Comparison of ENCODE assay signal across 21 cellular contexts in genomic region chr19:5918463-5919079, GRCh38. TPM values are rescaled to one million over a fixed set of nuclear protein-coding genes. Genes with fewer than 3 reads are reported as not detected.
DNase-seq lines count a peak whose midpoint lies in the region; ATAC-seq, FAIRE-seq and TF ChIP-seq lines count a peak whose summit lies in the region.
"Had no signal": no experiment of that assay in that cellular context is flagged by ENCODE, and none has a peak within 500 bp of the region (broad histone marks: within the 10 kb centered on the region; RNA-seq: fewer than 3 reads in every experiment).

No MANE protein-coding gene starts in this region.

- no peak overlapping the region for H3K4me3 Mint-ChIP-seq in neural progenitor cell
- H3K4me3 Mint-ChIP-seq: CD4-positive, alpha-beta T cell had no signal

- no peak overlapping the region for H3K18ac ChIP-seq in IMR-90 (ENCODE audit: low read depth, low read length)

- peak overlapping the region; percentile 28 for H2AK9ac ChIP-seq in IMR-90 (replicated peaks; ENCODE audit: low read depth, low read length, poor library complexity)

- in situ Hi-C loops in IMR-90 (cut with MboI; ENCODE audit: low sequenced_read_pairs) (no loop called here), K562 (cut with MboI) (no loop called here)

- H3K27ac ChIP-seq in HEK293 (ENCODE audit: extremely low read depth, low read depth, low read length) (no peak overlapping the region), IMR-90 (ENCODE audit: insufficient read depth, low read length) (no peak overlapping the region), K562 (ENCODE audit: extremely low read depth, low read depth, low read length) (no peak overlapping the region), sigmoid colon (no peak overlapping the region), neural progenitor cell (no peak overlapping the region)
- H3K27ac ChIP-seq: GM23248 had no signal

- H3K27ac Mint-ChIP-seq in neural progenitor cell: no peak overlapping the region
- H3K27ac Mint-ChIP-seq: CD4-positive, alpha-beta T cell had no signal

- TF ChIP-seq RAD21 in IMR-90 (IDR thresholded peaks at IDR 0.05; ENCODE audit: low read length) (no peak), K562 (CRISPR knock-in tag; conservative IDR thresholded peaks at IDR 0.05 in 1 of 2, IDR thresholded peaks at IDR 0.05 in 1 of 2) (no peak)

- H3K27me3 Mint-ChIP-seq in neural progenitor cell (ENCODE audit: insufficient read depth, low read depth): peaks cover 4% of the 10 kb centered on the region
- H3K27me3 Mint-ChIP-seq: CD4-positive, alpha-beta T cell had no signal

- H4K8ac ChIP-seq in IMR-90 (ENCODE audit: low read depth in 2 of 2, low read length in 2 of 2): no peak overlapping the region

- no peak for FAIRE-seq in K562 (lab: Jason Lieb, UNC)
- FAIRE-seq: A204.1, D721Med, G401.6, GM12891, GM18507, HTR-8/SVneo had no signal

- H3K36me3 Mint-ChIP-seq in neural progenitor cell: peaks cover 6% of the 10 kb centered on the region

- H4K91ac ChIP-seq in IMR-90 (ENCODE audit: insufficient read depth, low read depth, low read length): no peak overlapping the region

- H3K56ac ChIP-seq in IMR-90 (ENCODE audit: extremely low read depth, insufficient read depth, low read length): no peak overlapping the region

- no peak overlapping the region for H3K4me3 ChIP-seq in HEK293 (ENCODE audit: low read depth, low read length)
- H3K4me3 ChIP-seq in IMR-90 (ENCODE audit: insufficient read depth, low read depth, low read length): no peak overlapping the region
- H3K4me3 ChIP-seq in K562: no peak overlapping the region
- no peak overlapping the region for H3K4me3 ChIP-seq in sigmoid colon
- no peak overlapping the region for H3K4me3 ChIP-seq in neural progenitor cell
- H3K4me3 ChIP-seq: GM23248, HAP-1 had no signal

- dilution Hi-C loops in IMR-90 (cut with HindIII; ENCODE audit: low sequenced_read_pairs, unreplicated experiment): no loop called here

- no peaks in the 10 kb centered on the region for H3K4me1 Mint-ChIP-seq in neural progenitor cell

- H3K4me2 ChIP-seq in IMR-90 (ENCODE audit: low read depth, low read length) (no peak overlapping the region), K562 (ENCODE audit: insufficient read depth, low read length) (no peak overlapping the region), neural progenitor cell (no peak overlapping the region)

- peaks cover 4% of the 10 kb centered on the region; the same call in 1 of the 2 replicates for H4K20me1 ChIP-seq in IMR-90 (ENCODE audit: insufficient read depth, low read length)
- H4K20me1 ChIP-seq in K562 (replicated peaks; ENCODE audit: control insufficient read depth, insufficient read depth, low read length): no peaks in the 10 kb centered on the region
- peaks cover 3% of the 10 kb centered on the region for H4K20me1 ChIP-seq in neural progenitor cell (ENCODE audit: low read depth)

- H3K9me3 ChIP-seq in HEK293 (ENCODE audit: control insufficient read depth, insufficient read depth, low read depth, low read length) (no peaks in the 10 kb centered on the region), IMR-90 (ENCODE audit: control insufficient read depth, insufficient read depth, low read length) (no peaks in the 10 kb centered on the region), K562 (replicated peaks; ENCODE audit: control insufficient read depth, insufficient read depth, low read depth, low read length) (no peaks in the 10 kb centered on the region), sigmoid colon (no peaks in the 10 kb centered on the region), neural progenitor cell (ENCODE audit: low read depth) (no peaks in the 10 kb centered on the region)
- H3K9me3 ChIP-seq: BE2C, Caco-2, HAP-1 had no signal

- peaks cover 0 to 8% of the 10 kb centered on the region in 2 experiments; a peak in 1 of 4 replicates for H3K79me1 ChIP-seq in IMR-90 (ENCODE audit: low read depth in 1 of 2, low read length in 2 of 2)

- TF ChIP-seq POLR2A in IMR-90 (IDR thresholded peaks at IDR 0.05; ENCODE audit: low read depth, low read length): no peak
- TF ChIP-seq POLR2A in K562 (conservative IDR thresholded peaks at IDR 0.05): no peak
- TF ChIP-seq POLR2A in sigmoid colon (IDR thresholded peaks at IDR 0.05): no peak

- no peak overlapping the region for H3K4ac ChIP-seq in IMR-90 (ENCODE audit: low read depth, low read length)

- no peak overlapping the region for H2BK15ac ChIP-seq in IMR-90 (ENCODE audit: low read depth, low read length)

- H3K36me3 ChIP-seq in HEK293 (ENCODE audit: control insufficient read depth in 2 of 2, insufficient read depth in 1 of 2, low read length in 2 of 2) (peaks cover 20 to 83% of the 10 kb centered on the region in 2 experiments; a peak in 2 of 3 replicates), IMR-90 (ENCODE audit: control insufficient read depth, insufficient read depth, low read length) (peaks cover 79% of the 10 kb centered on the region), K562 (ENCODE audit: control insufficient read depth, insufficient read depth, low read length) (peaks cover 79% of the 10 kb centered on the region; the same call in 1 of the 3 replicates), sigmoid colon (peaks cover 49 to 90% (median 68%) of the 10 kb centered on the region in 4 donors), neural progenitor cell (no peaks in the 10 kb centered on the region)

- POLR2A ChIA-PET in HEK293 (lab: Yijun Ruan, JAX) (no interaction called here), IMR-90 (lab: Charles Lee; ENCODE audit: unreplicated experiment) (no interaction called here), K562 (lab: Yijun Ruan, JAX) (interaction anchor here (1.2 kb wide), 1 partner anchor 15 kb away, joined by 3 read pairs; the partner anchor contains the start of gene NDUFA11)

- no peak overlapping the region for H2BK120ac ChIP-seq in IMR-90 (ENCODE audit: low read depth, low read length)

- no peaks in the 10 kb centered on the region for H3F3A ChIP-seq in neural progenitor cell (ENCODE audit: low read depth)

- H3K4me1 ChIP-seq in HEK293 (ENCODE audit: control insufficient read depth, insufficient read depth, low read length) (no peaks in the 10 kb centered on the region), IMR-90 (ENCODE audit: control insufficient read depth, insufficient read depth, low read length) (peaks cover 11% of the 10 kb centered on the region), K562 (replicated peaks in 1 of 2; ENCODE audit: control insufficient read depth in 2 of 2, insufficient read depth in 2 of 2, low read length in 2 of 2) (peaks cover 0 to 15% of the 10 kb centered on the region in 2 experiments; a peak in 2 of 5 replicates), sigmoid colon (peaks cover 3 to 22% (median 20%) of the 10 kb centered on the region in 4 donors), neural progenitor cell (no peaks in the 10 kb centered on the region)
- H3K4me1 ChIP-seq: HAP-1 had no signal

- H2AFZ ChIP-seq in IMR-90 (replicated peaks; ENCODE audit: low read length, poor library complexity): no peak overlapping the region
- H2AFZ ChIP-seq in K562 (ENCODE audit: low read depth, low read length): no peak overlapping the region
- H2AFZ ChIP-seq in neural progenitor cell (replicated peaks): no peak overlapping the region
- H2AFZ ChIP-seq: GM23248 had no signal

- no peak overlapping the region for H2AK5ac ChIP-seq in IMR-90 (ENCODE audit: low read depth, low read length)

- H3K27me3 ChIP-seq in IMR-90 (ENCODE audit: control insufficient read depth, insufficient read depth, low read length): no peaks in the 10 kb centered on the region
- no peaks in the 10 kb centered on the region for H3K27me3 ChIP-seq in K562 (ENCODE audit: control insufficient read depth in 2 of 2, insufficient read depth in 2 of 2, low read length in 2 of 2)
- no peaks in the 10 kb centered on the region for H3K27me3 ChIP-seq in sigmoid colon
- H3K27me3 ChIP-seq in neural progenitor cell: no peaks in the 10 kb centered on the region
- H3K27me3 ChIP-seq: BE2C had no signal

- no peak for DNase-seq in IMR-90
- DNase-seq in K562 (ENCODE audit: extremely low read depth in 1 of 4, low spot score in 3 of 4): no peak
- DNase-seq in sigmoid colon: peak; percentile 68
- DNase-seq in neural progenitor cell (ENCODE audit: low spot score): no peak
- no peak for DNase-seq in stimulated activated CD4-positive, alpha-beta T cell treated with anti-CD3 and anti-CD28 coated beads, Interleukin-4, amount 100 ng/mL, for 4 hours
- DNase-seq: ACHN; BE2C; C1 segment of cervical spinal cord; Caco-2; CD4-positive, alpha-beta T cell; GM23248 had no signal

- no peak overlapping the region for H4K5ac ChIP-seq in IMR-90 (ENCODE audit: low read depth, low read length)

- TF ChIP-seq EP300 in K562 (IDR thresholded peaks at IDR 0.05; ENCODE audit: low read length): no peak
- TF ChIP-seq EP300 in sigmoid colon (IDR thresholded peaks at IDR 0.05): no peak

- H2BK5ac ChIP-seq in IMR-90 (ENCODE audit: low read depth, low read length, poor library complexity, severe bottlenecking): no peak overlapping the region

- ATAC-seq in IMR-90 (ENCODE audit: low read depth): no peak
- no peak for ATAC-seq in K562
- no peak for ATAC-seq in GM18498 (IDR thresholded peaks at IDR 0.05; ENCODE audit: unreplicated experiment)

- no peak overlapping the region for H3K14ac ChIP-seq in IMR-90 (replicated peaks; ENCODE audit: low read depth, low read length)

- TF ChIP-seq CTCF in HEK293 (tag by site-specific recombination; IDR thresholded peaks at IDR 0.05): no peak
- no peak for TF ChIP-seq CTCF in IMR-90 (conservative IDR thresholded peaks at IDR 0.05; ENCODE audit: low read depth, low read length)
- no peak for TF ChIP-seq CTCF in K562 (IDR thresholded peaks at IDR 0.05 in 2 of 3, conservative IDR thresholded peaks at IDR 0.05 in 1 of 3; ENCODE audit: insufficient read depth in 2 of 3, low read depth in 1 of 3, low read length in 3 of 3)
- no peak for TF ChIP-seq CTCF in sigmoid colon (IDR thresholded peaks at IDR 0.05)
- no peak for TF ChIP-seq CTCF in neural progenitor cell (IDR thresholded peaks at IDR 0.05)

- no peaks in the 10 kb centered on the region for H3K9me3 Mint-ChIP-seq in neural progenitor cell
- H3K9me3 Mint-ChIP-seq: CD4-positive, alpha-beta T cell had no signal

- BruUV-seq in IMR-90 (replicated peaks; lab: Mats Ljungman, UMichigan) (no TSS peak), K562 (replicated peaks; lab: Mats Ljungman, UMichigan) (no TSS peak)

- H2BK20ac ChIP-seq in IMR-90 (ENCODE audit: low read depth, low read length): no peak overlapping the region

- H3K9ac ChIP-seq in IMR-90 (ENCODE audit: low read depth, low read length): no peak overlapping the region
- H3K9ac ChIP-seq in K562 (ENCODE audit: insufficient read depth in 1 of 2, low read depth in 2 of 2, low read length in 2 of 2): peak overlapping the region in 1 of 2 experiments; percentile 58; a peak in 1 of 4 replicates
- no peak overlapping the region for H3K9ac ChIP-seq in neural progenitor cell
- H3K9ac ChIP-seq: GM23248 had no signal

- no peaks in the 10 kb centered on the region for H3K9me1 ChIP-seq in IMR-90 (ENCODE audit: insufficient read depth, low read length)
- no peaks in the 10 kb centered on the region for H3K9me1 ChIP-seq in K562 (ENCODE audit: control insufficient read depth, insufficient read depth, low read length)

- H3K23ac ChIP-seq in IMR-90 (ENCODE audit: low read depth, low read length): no peak overlapping the region

- H3K79me2 ChIP-seq in K562 (ENCODE audit: control insufficient read depth, insufficient read depth, low read length) (no peaks in the 10 kb centered on the region), neural progenitor cell (ENCODE audit: low read depth) (no peaks in the 10 kb centered on the region)

- CTCF ChIA-PET in HEK293 (lab: Yijun Ruan, JAX): interaction anchor here (0.5 kb wide), 2 partner anchors 102 to 1234 kb away, joined by 3 to 5 read pairs; no protein-coding TSS in a partner anchor
- CTCF ChIA-PET in IMR-90 (lab: Yijun Ruan, JAX): interaction anchor here (0.6 kb wide), 1 partner anchor 9 kb away, joined by 4 read pairs; no protein-coding TSS in a partner anchor
- CTCF ChIA-PET in K562 (lab: Yijun Ruan, JAX; ENCODE audit: low intra/inter-chr PET ratio): no interaction called here

- WGBS in IMR-90 (ENCODE audit: extremely low coverage in 2 of 2, insufficient read length in 1 of 2), 2 experiments: 94% methylated on average over 7 of the region's 20 CpGs; no CpG with 5 or more reads in 1 of the 2 experiments
- 97% methylated on average over 18 of the region's 20 CpGs for WGBS in K562 (ENCODE audit: insufficient coverage, low coverage, missing lambda C conversion rate)
- 96 to 97% methylated on average over 20 of the region's 20 CpGs for WGBS in sigmoid colon, 2 donors

- intact Hi-C loops in IMR-90 (cut with micrococcal nuclease) (no loop called here), K562 (cut with micrococcal nuclease) (no loop called here), sigmoid colon (cut with DNase I) (no loop called here)

RNA-seq across cellular contexts. Expression of gene CAPS, which starts 4.5 kb away (rescaled TPM):
- total RNA-seq in IMR-90 (2012; rRNA removed): 0.54 and 1.4 TPM in 2 replicates
- polyA plus RNA-seq in IMR-90 (2012; rRNA removed): 4.9 and 5.6 TPM in 2 replicates
- polyA plus RNA-seq in IMR-90 (2012; cell fraction: cytosol; rRNA removed): 2.2 and 2.4 TPM in 2 replicates
- polyA plus RNA-seq in IMR-90 (2012; cell fraction: nucleus; rRNA removed; ENCODE audit: low replicate concordance): 34.4 and 78.7 TPM in 2 replicates
- total RNA-seq in K562 (2011; cell fraction: chromatin; rRNA removed; ENCODE audit: low replicate concordance): 3.5 and 9.3 TPM in 2 replicates
- 6.8 and 8.0 TPM in 2 replicates for total RNA-seq in K562 (2011; cell fraction: nucleolus; rRNA removed)
- total RNA-seq in K562 (2011; cell fraction: nucleoplasm; rRNA removed): 3.4 and 3.8 TPM in 2 replicates
- total RNA-seq in K562 (2014; rRNA removed): 2.4 and 4.0 TPM in 2 replicates
- total RNA-seq in K562 (2014; rRNA removed; fragmentation: Illumina TruSeq; extraction: Trizol): 0.61 and 0.62 TPM in 2 replicates
- 0.91 and 1.7 TPM in 2 replicates for total RNA-seq in K562 (2015; rRNA removed; fragmentation: Illumina TruSeq; extraction: Trizol)
- 1.7 and 2.2 TPM in 2 replicates for total RNA-seq in K562 (2021)
- polyA plus RNA-seq in K562 (2011; rRNA removed): 1.0 and 2.4 TPM in 2 replicates
- 2.7 and 2.8 TPM in 2 replicates for polyA plus RNA-seq in K562 (2011; cell fraction: cytosol; rRNA removed)
- 5.7 and 7.4 TPM in 2 replicates for polyA plus RNA-seq in K562 (2011; cell fraction: nucleus; rRNA removed)
- polyA plus RNA-seq in K562 (2012): 1.5 and 4.5 TPM in 2 replicates
- 0.59 and 1.0 TPM in 2 replicates for polyA plus RNA-seq in K562 (2014; fragmentation: Illumina TruSeq; extraction: Trizol)
- polyA plus RNA-seq in K562 (2014; fragmentation: Nextera tagmentation; extraction: Ambion mirVana): under 1 TPM; 0.15 TPM
- polyA plus RNA-seq in K562 (2014; rRNA removed): 2.7 and 3.1 TPM in 2 replicates
- polyA minus RNA-seq in K562 (2011; rRNA and poly(A)+ RNA removed): 0.42 and 0.54 TPM in 2 replicates
- 1.1 and 1.4 TPM in 2 replicates for polyA minus RNA-seq in K562 (2011; cell fraction: cytosol; rRNA and poly(A)+ RNA removed)
- 1.00 and 1.8 TPM in 2 replicates for polyA minus RNA-seq in K562 (2011; cell fraction: nucleus; rRNA and poly(A)+ RNA removed)
- 10 to 100 TPM in 2 of 4 donors, 1 to 10 TPM in 2; 4.9 to 18.6 (median 9.7) TPM for total RNA-seq in sigmoid colon
- 10 to 100 TPM in 1 of 3 donors, 1 to 10 TPM in 2; 3.6 to 13.7 (median 3.7) TPM for polyA plus RNA-seq in sigmoid colon
- total RNA-seq in neural progenitor cell (ENCODE audit: low replicate concordance): 2.2 and 12.4 TPM in 2 replicates

RNA-seq across cellular contexts. Expression of gene VMAC, which starts 13.9 kb away (rescaled TPM):
- total RNA-seq in IMR-90 (2012; rRNA removed) (1.4 and 1.7 TPM in 2 replicates), K562 (2014; rRNA removed) (1.9 and 3.1 TPM in 2 replicates), K562 (2014; rRNA removed; fragmentation: Illumina TruSeq; extraction: Trizol) (0.89 and 1.1 TPM in 2 replicates), K562 (2015; rRNA removed; fragmentation: Illumina TruSeq; extraction: Trizol) (0.76 and 1.1 TPM in 2 replicates), K562 (2021) (2.1 and 2.3 TPM in 2 replicates), sigmoid colon (10 to 100 TPM in 1 of 4 donors, 1 to 10 TPM in 3; 6.1 to 14.4 (median 8.1) TPM), neural progenitor cell (ENCODE audit: low replicate concordance) (4.6 and 6.8 TPM in 2 replicates)
- polyA plus RNA-seq in IMR-90 (2012; rRNA removed) (3.1 TPM in 2 replicates), K562 (2011; rRNA removed) (1.0 and 1.9 TPM in 2 replicates), K562 (2014; fragmentation: Illumina TruSeq; extraction: Trizol) (0.86 and 1.3 TPM in 2 replicates), K562 (2014; fragmentation: Nextera tagmentation; extraction: Ambion mirVana) (under 1 TPM; 0.03 to 0.06 TPM), K562 (2014; rRNA removed) (1.9 and 3.4 TPM in 2 replicates), sigmoid colon (1 to 10 TPM; 1.6 to 6.4 (median 2.4) TPM)
- 2.2 and 3.0 TPM in 2 replicates for polyA plus RNA-seq in IMR-90 (2012; cell fraction: cytosol; rRNA removed)
- polyA plus RNA-seq in IMR-90 (2012; cell fraction: nucleus; rRNA removed; ENCODE audit: low replicate concordance): 27.6 and 28.8 TPM in 2 replicates
- 3.3 and 9.9 TPM in 2 replicates for total RNA-seq in K562 (2011; cell fraction: chromatin; rRNA removed; ENCODE audit: low replicate concordance)
- 7.8 and 8.7 TPM in 2 replicates for total RNA-seq in K562 (2011; cell fraction: nucleolus; rRNA removed)
- total RNA-seq in K562 (2011; cell fraction: nucleoplasm; rRNA removed): 5.2 and 5.6 TPM in 2 replicates
- 2.2 and 2.7 TPM in 2 replicates for polyA plus RNA-seq in K562 (2011; cell fraction: cytosol; rRNA removed)
- polyA plus RNA-seq in K562 (2011; cell fraction: nucleus; rRNA removed): 4.0 and 5.0 TPM in 2 replicates
- polyA plus RNA-seq in K562 (2012): 1.1 and 2.2 TPM in 2 replicates
- 0.77 and 0.84 TPM in 2 replicates for polyA minus RNA-seq in K562 (2011; rRNA and poly(A)+ RNA removed)
- polyA minus RNA-seq in K562 (2011; cell fraction: cytosol; rRNA and poly(A)+ RNA removed): 0.57 and 0.73 TPM in 2 replicates
- polyA minus RNA-seq in K562 (2011; cell fraction: nucleus; rRNA and poly(A)+ RNA removed): 1.3 and 1.8 TPM in 2 replicates

RNA-seq across cellular contexts. Expression of gene NDUFA11, which starts 15.0 kb away (rescaled TPM):
- total RNA-seq in IMR-90 (2012; rRNA removed) (297 and 375 TPM in 2 replicates), K562 (2014; rRNA removed) (367 and 490 TPM in 2 replicates), K562 (2014; rRNA removed; fragmentation: Illumina TruSeq; extraction: Trizol) (42.7 and 63.3 TPM in 2 replicates), K562 (2015; rRNA removed; fragmentation: Illumina TruSeq; extraction: Trizol) (268 and 274 TPM in 2 replicates), K562 (2021) (335 and 348 TPM in 2 replicates), sigmoid colon (100 to 1,000 TPM; 242 to 447 (median 353) TPM), neural progenitor cell (ENCODE audit: low replicate concordance) (102 and 197 TPM in 2 replicates)
- polyA plus RNA-seq in IMR-90 (2012; rRNA removed) (1,140 and 1,276 TPM in 2 replicates), K562 (2011; rRNA removed) (84.9 and 133 TPM in 2 replicates), K562 (2014; fragmentation: Illumina TruSeq; extraction: Trizol) (307 and 475 TPM in 2 replicates), K562 (2014; fragmentation: Nextera tagmentation; extraction: Ambion mirVana) (100 to 1,000 TPM; 212 to 249 TPM), K562 (2014; rRNA removed) (321 and 486 TPM in 2 replicates), sigmoid colon (100 to 1,000 TPM; 363 to 450 (median 395) TPM)
- 644 and 1,099 TPM in 2 replicates for polyA plus RNA-seq in IMR-90 (2012; cell fraction: cytosol; rRNA removed)
- 285 and 599 TPM in 2 replicates for polyA plus RNA-seq in IMR-90 (2012; cell fraction: nucleus; rRNA removed; ENCODE audit: low replicate concordance)
- 29.3 and 88.6 TPM in 2 replicates for total RNA-seq in K562 (2011; cell fraction: chromatin; rRNA removed; ENCODE audit: low replicate concordance)
- 66.7 and 67.1 TPM in 2 replicates for total RNA-seq in K562 (2011; cell fraction: nucleolus; rRNA removed)
- 50.4 and 52.5 TPM in 2 replicates for total RNA-seq in K562 (2011; cell fraction: nucleoplasm; rRNA removed)
- polyA plus RNA-seq in K562 (2011; cell fraction: cytosol; rRNA removed): 461 and 1,752 TPM in 2 replicates
- polyA plus RNA-seq in K562 (2011; cell fraction: nucleus; rRNA removed): 140 and 189 TPM in 2 replicates
- 302 and 461 TPM in 2 replicates for polyA plus RNA-seq in K562 (2012)
- 9.3 and 16.9 TPM in 2 replicates for polyA minus RNA-seq in K562 (2011; rRNA and poly(A)+ RNA removed)
- polyA minus RNA-seq in K562 (2011; cell fraction: cytosol; rRNA and poly(A)+ RNA removed): 41.1 and 45.0 TPM in 2 replicates
- 13.3 and 13.9 TPM in 2 replicates for polyA minus RNA-seq in K562 (2011; cell fraction: nucleus; rRNA and poly(A)+ RNA removed)

RNA-seq across cellular contexts. Expression of gene FUT5, which starts 48.2 kb away (rescaled TPM):
- total RNA-seq in IMR-90 (2012; rRNA removed) (not detected in 2 replicates), K562 (2014; rRNA removed) (not detected in 2 replicates), K562 (2014; rRNA removed; fragmentation: Illumina TruSeq; extraction: Trizol) (not detected in 2 replicates), K562 (2015; rRNA removed; fragmentation: Illumina TruSeq; extraction: Trizol) (not detected in 2 replicates), K562 (2021) (not detected in 2 replicates), sigmoid colon (not detected), neural progenitor cell (ENCODE audit: low replicate concordance) (0.09 TPM in 1 of 2 replicates, not detected in the other)
- polyA plus RNA-seq in IMR-90 (2012; rRNA removed) (not detected in 2 replicates), K562 (2011; rRNA removed) (not detected in 2 replicates), K562 (2014; fragmentation: Illumina TruSeq; extraction: Trizol) (not detected in 2 replicates), K562 (2014; fragmentation: Nextera tagmentation; extraction: Ambion mirVana) (not detected), K562 (2014; rRNA removed) (not detected in 2 replicates), sigmoid colon (not detected)
- not detected in 2 replicates for polyA plus RNA-seq in IMR-90 (2012; cell fraction: cytosol; rRNA removed)
- not detected in 2 replicates for polyA plus RNA-seq in IMR-90 (2012; cell fraction: nucleus; rRNA removed; ENCODE audit: low replicate concordance)
- not detected in 2 replicates for total RNA-seq in K562 (2011; cell fraction: chromatin; rRNA removed; ENCODE audit: low replicate concordance)
- 0.17 TPM in 1 of 2 replicates, not detected in the other for total RNA-seq in K562 (2011; cell fraction: nucleolus; rRNA removed)
- total RNA-seq in K562 (2011; cell fraction: nucleoplasm; rRNA removed): not detected in 2 replicates
- not detected in 2 replicates for polyA plus RNA-seq in K562 (2011; cell fraction: cytosol; rRNA removed)
- not detected in 2 replicates for polyA plus RNA-seq in K562 (2011; cell fraction: nucleus; rRNA removed)
- not detected in 2 replicates for polyA plus RNA-seq in K562 (2012)
- polyA minus RNA-seq in K562 (2011; rRNA and poly(A)+ RNA removed): not detected in 2 replicates
- polyA minus RNA-seq in K562 (2011; cell fraction: cytosol; rRNA and poly(A)+ RNA removed): not detected in 2 replicates
- polyA minus RNA-seq in K562 (2011; cell fraction: nucleus; rRNA and poly(A)+ RNA removed): not detected in 2 replicates
- total RNA-seq: Caco-2, GM23248, H4 had no signal
- polyA plus RNA-seq: GM23248 had no signal

RNA-seq across cellular contexts. Expression of gene RANBP3, which starts 59.4 kb away (rescaled TPM):
- total RNA-seq in IMR-90 (2012; rRNA removed) (42.5 and 46.7 TPM in 2 replicates), K562 (2014; rRNA removed) (63.2 and 82.2 TPM in 2 replicates), K562 (2014; rRNA removed; fragmentation: Illumina TruSeq; extraction: Trizol) (42.0 and 48.5 TPM in 2 replicates), K562 (2015; rRNA removed; fragmentation: Illumina TruSeq; extraction: Trizol) (54.4 and 66.7 TPM in 2 replicates), K562 (2021) (63.1 and 70.3 TPM in 2 replicates), sigmoid colon (10 to 100 TPM; 63.1 to 86.4 (median 82.7) TPM), neural progenitor cell (ENCODE audit: low replicate concordance) (77.8 and 83.5 TPM in 2 replicates)
- polyA plus RNA-seq in IMR-90 (2012; rRNA removed) (111 and 165 TPM in 2 replicates), K562 (2011; rRNA removed) (46.6 and 57.6 TPM in 2 replicates), K562 (2014; fragmentation: Illumina TruSeq; extraction: Trizol) (68.9 and 81.9 TPM in 2 replicates), K562 (2014; fragmentation: Nextera tagmentation; extraction: Ambion mirVana) (1 to 10 TPM in 1 of 2 experiments, under 1 TPM in 1; 0.90 to 1.8 TPM), K562 (2014; rRNA removed) (84.7 and 95.1 TPM in 2 replicates), sigmoid colon (10 to 100 TPM; 27.0 to 47.5 (median 27.6) TPM)
- polyA plus RNA-seq in IMR-90 (2012; cell fraction: cytosol; rRNA removed): 75.6 and 136 TPM in 2 replicates
- polyA plus RNA-seq in IMR-90 (2012; cell fraction: nucleus; rRNA removed; ENCODE audit: low replicate concordance): 170 and 215 TPM in 2 replicates
- 101 and 160 TPM in 2 replicates for total RNA-seq in K562 (2011; cell fraction: chromatin; rRNA removed; ENCODE audit: low replicate concordance)
- total RNA-seq in K562 (2011; cell fraction: nucleolus; rRNA removed): 112 and 117 TPM in 2 replicates
- total RNA-seq in K562 (2011; cell fraction: nucleoplasm; rRNA removed): 92.0 and 98.2 TPM in 2 replicates
- polyA plus RNA-seq in K562 (2011; cell fraction: cytosol; rRNA removed): 70.4 and 122 TPM in 2 replicates
- 84.9 and 193 TPM in 2 replicates for polyA plus RNA-seq in K562 (2011; cell fraction: nucleus; rRNA removed)
- polyA plus RNA-seq in K562 (2012): 65.4 and 79.1 TPM in 2 replicates
- 29.0 and 45.3 TPM in 2 replicates for polyA minus RNA-seq in K562 (2011; rRNA and poly(A)+ RNA removed)
- polyA minus RNA-seq in K562 (2011; cell fraction: cytosol; rRNA and poly(A)+ RNA removed): 53.6 and 66.7 TPM in 2 replicates
- polyA minus RNA-seq in K562 (2011; cell fraction: nucleus; rRNA and poly(A)+ RNA removed): 32.7 and 38.9 TPM in 2 replicates

Comparison
In these comparisons a context has a peak if more than half of its experiments do, and no peak if none do; other contexts are left out.
1. Of the 44 proteins assayed by ChIP-seq in both K562 and HEK293: peak only in K562: none; only in HEK293: KLF1; in both: none; in neither: 43.